ENCODE assay signal across 9 cellular contexts in the genomic region with DNA sequence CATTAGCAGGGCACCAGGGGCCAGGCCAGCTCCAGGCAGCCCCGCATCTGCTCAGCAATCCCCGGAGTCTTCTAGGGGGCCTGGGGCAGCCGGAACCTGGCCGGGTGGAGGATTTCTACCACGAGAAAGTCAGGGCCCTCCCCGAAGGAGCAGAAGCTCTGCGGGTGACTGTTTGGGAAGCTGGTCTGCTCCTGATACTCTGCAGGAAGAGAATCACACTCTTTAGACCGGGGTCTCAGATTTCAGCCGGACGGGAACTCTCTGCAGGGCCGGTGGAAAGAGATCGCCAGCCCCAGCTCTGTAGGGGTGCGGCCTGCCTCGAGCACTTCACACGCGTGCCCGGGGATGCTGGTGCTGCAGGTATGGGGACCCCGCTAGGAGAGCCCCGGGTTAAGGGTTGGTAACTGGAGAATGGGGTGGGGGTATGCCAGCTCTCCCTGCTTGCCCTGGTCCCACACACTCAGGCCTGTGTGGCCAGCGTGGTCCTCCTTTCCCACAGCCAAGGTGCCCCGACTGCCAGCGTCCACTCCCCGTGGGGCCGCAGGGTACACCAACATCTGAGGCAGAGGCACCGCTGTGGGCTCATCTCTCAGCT. TPM values are rescaled to one million over a fixed set of nuclear protein-coding genes. Genes with fewer than 3 reads are reported as not detected.
DNase-seq lines count a peak whose midpoint lies in the region; ATAC-seq and TF ChIP-seq lines count a peak whose summit lies in the region.
"Had no signal": no experiment of that assay in that cellular context is flagged by ENCODE, and none has a peak within 500 bp of the region (broad histone marks: within the 10 kb centered on the region; RNA-seq: fewer than 3 reads in every experiment).

No MANE protein-coding gene starts in this region.

- peak overlapping the region; percentile 55 for H3K9ac ChIP-seq in DND-41 (ENCODE audit: low read depth, low read length)
- H3K9ac ChIP-seq in mammary epithelial cell (ENCODE audit: insufficient read depth, low read length) = no peak overlapping the region

- in situ Hi-C loops in mammary epithelial cell (cut with MboI; ENCODE audit: low sequenced_read_pairs in 2 of 2) = no loop called here

- H3K9me3 Mint-ChIP-seq in T-helper 2 cell treated with Interferon-gamma antibody and Interleukin-4, amounts not matched to agents 5 μg/mL and 100 μg/mL, for 36 hours = no peaks in the 10 kb centered on the region
- H3K9me3 Mint-ChIP-seq: type B pancreatic cell had no signal

- H3K27ac Mint-ChIP-seq in T-helper 2 cell treated with Interferon-gamma antibody and Interleukin-4, amounts not matched to agents 5 μg/mL and 100 μg/mL, for 36 hours = no peak overlapping the region
- H3K27ac Mint-ChIP-seq: type B pancreatic cell had no signal

- peaks cover 30% of the 10 kb centered on the region for H3K4me1 Mint-ChIP-seq in T-helper 2 cell treated with Interferon-gamma antibody and Interleukin-4, amounts not matched to agents 5 μg/mL and 100 μg/mL, for 36 hours (ENCODE audit: low read depth)

- H3K79me2 ChIP-seq in DND-41 (ENCODE audit: insufficient read depth, low read length) (peaks cover 85% of the 10 kb centered on the region), osteoblast (ENCODE audit: insufficient read depth, low read length) (peaks cover 93% of the 10 kb centered on the region), mammary epithelial cell (ENCODE audit: insufficient read depth, low read length) (no peaks in the 10 kb centered on the region)

- no TSS peak for BruUV-seq in mammary epithelial cell (replicated peaks; lab: Mats Ljungman, UMichigan)

- DNase-seq in DND-41 (no peak), Peyer's patch (peak in 1 of 3 donors; percentile 44), osteoblast (ENCODE audit: insufficient read length, low spot score, missing footprints) (peak; percentile 9), mammary epithelial cell (no peak), RKO (ENCODE audit: low spot score) (no peak), germinal center (ENCODE audit: low spot score) (no peak)
- DNase-seq in T-helper 2 cell treated with Interferon-gamma antibody and Interleukin-4, amounts not matched to agents 5 μg/mL and 100 μg/mL, for 36 hours (ENCODE audit: low spot score) = no peak

- H4K20me1 ChIP-seq in DND-41 (ENCODE audit: insufficient read depth, low read length) (peaks cover 65% of the 10 kb centered on the region), osteoblast (ENCODE audit: insufficient read depth, low read length) (peaks cover 28% of the 10 kb centered on the region), mammary epithelial cell (ENCODE audit: insufficient read depth, low read length) (no peaks in the 10 kb centered on the region)

- CTCF ChIA-PET in mammary epithelial cell (lab: Charles Lee; ENCODE audit: low non-redundant PET) = no interaction called here

- H3K36me3 ChIP-seq in DND-41 (ENCODE audit: insufficient read depth, low read length) = peaks cover 26% of the 10 kb centered on the region
- no peaks in the 10 kb centered on the region for H3K36me3 ChIP-seq in Peyer's patch
- H3K36me3 ChIP-seq in esophagus (ENCODE audit: control insufficient read depth in 2 of 2, insufficient read depth in 2 of 2, low read length in 1 of 2) = peaks cover 0 to 2% of the 10 kb centered on the region in 2 donors
- peaks cover 9% of the 10 kb centered on the region for H3K36me3 ChIP-seq in osteoblast (ENCODE audit: insufficient read depth, low read length)
- no peaks in the 10 kb centered on the region for H3K36me3 ChIP-seq in mammary epithelial cell (ENCODE audit: insufficient read depth, low read length)

- H3K4me2 ChIP-seq in DND-41 (ENCODE audit: insufficient read depth, low read length) = peak overlapping the region; percentile 47
- H3K4me2 ChIP-seq in osteoblast (ENCODE audit: insufficient read depth, low read length) = no peak overlapping the region
- H3K4me2 ChIP-seq in mammary epithelial cell (ENCODE audit: insufficient read depth, low read depth, low read length) = no peak overlapping the region

- no peak for ATAC-seq in DND-41 (ENCODE audit: insufficient read depth, low read depth)

- TF ChIP-seq POLR2A in Peyer's patch (IDR thresholded peaks at IDR 0.05) = no peak

- no peaks in the 10 kb centered on the region for H3K9me3 ChIP-seq in DND-41 (ENCODE audit: insufficient read depth, low read length, severe bottlenecking)
- no peaks in the 10 kb centered on the region for H3K9me3 ChIP-seq in Peyer's patch
- no peaks in the 10 kb centered on the region for H3K9me3 ChIP-seq in esophagus (ENCODE audit: control insufficient read depth in 2 of 2, insufficient read depth in 1 of 2, low read depth in 1 of 2, low read length in 1 of 2)
- no peaks in the 10 kb centered on the region for H3K9me3 ChIP-seq in osteoblast (ENCODE audit: low read depth, low read length)
- H3K9me3 ChIP-seq in mammary epithelial cell (replicated peaks; ENCODE audit: insufficient read depth, low read length) = no peaks in the 10 kb centered on the region

- intact Hi-C loops in mammary epithelial cell (cut with micrococcal nuclease) = no loop called here

- H3K4me3 ChIP-seq in DND-41 (ENCODE audit: low read depth in 1 of 2, low read length in 2 of 2) (peak overlapping the region in 1 of 2 experiments; percentile 7; a peak in 1 of 4 replicates), Peyer's patch (no peak overlapping the region), esophagus (ENCODE audit: low read depth in 1 of 2, low read length in 2 of 2) (no peak overlapping the region), osteoblast (ENCODE audit: insufficient read depth, low read length) (no peak overlapping the region), mammary epithelial cell (replicated peaks in 1 of 3; ENCODE audit: insufficient read depth in 1 of 3, low read depth in 2 of 3, low read length in 3 of 3) (no peak overlapping the region)

- H3K4me3 Mint-ChIP-seq in T-helper 2 cell treated with Interferon-gamma antibody and Interleukin-4, amounts not matched to agents 5 μg/mL and 100 μg/mL, for 36 hours = no peak overlapping the region
- H3K4me3 Mint-ChIP-seq: type B pancreatic cell had no signal

- no peaks in the 10 kb centered on the region for H3K27me3 ChIP-seq in DND-41 (ENCODE audit: insufficient read depth, low read length, poor library complexity)
- no peaks in the 10 kb centered on the region for H3K27me3 ChIP-seq in Peyer's patch
- H3K27me3 ChIP-seq in esophagus (ENCODE audit: control insufficient read depth in 1 of 2, insufficient read depth in 2 of 2, low read length in 2 of 2) = no peaks in the 10 kb centered on the region
- no peaks in the 10 kb centered on the region for H3K27me3 ChIP-seq in osteoblast (ENCODE audit: insufficient read depth, low read length)
- H3K27me3 ChIP-seq in mammary epithelial cell (ENCODE audit: insufficient read depth, low read length) = no peaks in the 10 kb centered on the region

- dilution Hi-C loops in mammary epithelial cell (cut with HindIII; ENCODE audit: low sequenced_read_pairs) = loop anchor here (5.0 kb wide), 3 partner anchors 55 to 115 kb away; no protein-coding TSS in a partner anchor

- TF ChIP-seq CTCF in DND-41 (IDR thresholded peaks at IDR 0.05; ENCODE audit: borderline replicate concordance, extremely low read depth, low read length, poor library complexity, severe bottlenecking) (no peak), Peyer's patch (IDR thresholded peaks at IDR 0.05) (no peak), osteoblast (IDR thresholded peaks at IDR 0.05; ENCODE audit: extremely low read depth, low read depth, low read length) (no peak), mammary epithelial cell (conservative IDR thresholded peaks at IDR 0.05 in 1 of 2, IDR thresholded peaks at IDR 0.05 in 1 of 2; ENCODE audit: extremely low read depth in 1 of 2, insufficient read depth in 1 of 2, low read depth in 1 of 2, low read length in 2 of 2) (no peak)

- peaks cover 44% of the 10 kb centered on the region for H3K36me3 Mint-ChIP-seq in T-helper 2 cell treated with Interferon-gamma antibody and Interleukin-4, amounts not matched to agents 5 μg/mL and 100 μg/mL, for 36 hours (ENCODE audit: low read depth)

- H2AFZ ChIP-seq in DND-41 (ENCODE audit: low read depth, low read length) (no peak overlapping the region), osteoblast (ENCODE audit: low read length) (no peak overlapping the region), mammary epithelial cell (ENCODE audit: low read depth, low read length) (no peak overlapping the region)

- H3K27ac ChIP-seq in DND-41 (ENCODE audit: low read length) (peak overlapping the region; percentile 94), Peyer's patch (peak overlapping the region; percentile 40 to 77 (median 61)), esophagus (ENCODE audit: low read depth in 2 of 2, low read length in 1 of 2) (peak overlapping the region; percentile 2 to 39), osteoblast (ENCODE audit: low read depth, low read length) (peak overlapping the region; percentile 37), mammary epithelial cell (ENCODE audit: insufficient read depth, low read depth, low read length) (no peak overlapping the region)

- H3K4me1 ChIP-seq in DND-41 (ENCODE audit: insufficient read depth, low read length) (peaks cover 73% of the 10 kb centered on the region), Peyer's patch (peaks cover 2 to 64% (median 23%) of the 10 kb centered on the region in 4 donors), esophagus (ENCODE audit: control insufficient read depth in 2 of 2, insufficient read depth in 2 of 2, low read length in 1 of 2) (peaks cover 2 to 3% of the 10 kb centered on the region in 2 donors), osteoblast (ENCODE audit: insufficient read depth, low read length) (peaks cover 28% of the 10 kb centered on the region), mammary epithelial cell (ENCODE audit: insufficient read depth, low read length) (peaks cover 13% of the 10 kb centered on the region)

- H3K27me3 Mint-ChIP-seq in T-helper 2 cell treated with Interferon-gamma antibody and Interleukin-4, amounts not matched to agents 5 μg/mL and 100 μg/mL, for 36 hours (ENCODE audit: low read depth) = no peaks in the 10 kb centered on the region

- WGBS in esophagus, 2 donors = 77 to 80% methylated on average over 25 of the region's 25 CpGs
- WGBS in mammary epithelial cell (ENCODE audit: low coverage, missing lambda C conversion rate) = 88% methylated on average over 19 of the region's 25 CpGs

RNA-seq across cellular contexts. Expression of a gene that starts 20.1 kb away (rescaled TPM):
- total RNA-seq in Peyer's patch (10 to 100 TPM in 1 of 4 donors, 1 to 10 TPM in 3; 3.5 to 41.3 (median 6.9) TPM), osteoblast (40.7 and 41.3 TPM in 2 replicates), mammary epithelial cell (1 to 10 TPM; 5.2 to 8.4 TPM)
- polyA plus RNA-seq in esophagus (1 to 10 TPM; 1.5 to 1.8 TPM), mammary epithelial cell (4.0 TPM)
- polyA minus RNA-seq in mammary epithelial cell = 2.5 TPM
